Comparison of ENCODE assay signal across 8 cellular contexts in the genomic region with DNA sequence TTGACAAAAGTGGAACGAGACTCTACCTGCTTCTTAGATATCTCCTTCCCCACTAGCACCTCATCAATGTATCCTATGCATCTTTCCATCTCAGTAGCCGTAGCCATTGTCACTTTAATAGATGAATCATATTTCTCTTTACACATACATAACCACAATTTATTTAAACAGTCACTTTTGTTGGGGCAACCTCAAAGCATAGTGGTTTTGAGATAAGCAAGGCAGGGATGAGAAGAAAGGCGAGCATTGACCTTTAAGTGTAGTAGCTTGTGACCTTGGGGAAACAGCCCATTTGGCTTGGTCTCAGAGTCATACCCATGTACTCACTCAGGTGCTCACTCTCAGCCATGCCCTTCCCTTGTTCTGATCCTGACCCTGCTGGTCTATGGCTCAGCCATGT.
"Had no signal": no experiment of that assay in that cellular context is flagged by ENCODE, and none has a peak within 500 bp of the region (broad histone marks: within the 10 kb centered on the region; RNA-seq: fewer than 3 reads in every experiment).

No MANE protein-coding gene starts in this region.

- H3K4me3 ChIP-seq: GM12878 had no signal

- DNase-seq: GDM1, GF-D8 had no signal

- ATAC-seq: GM12878 had no signal

- FAIRE-seq: G401.6, GM12878, GM12891, GM12892, GM18507, GM19239 had no signal
